1 cellular context compared by ENCODE assay signal in the genomic region with DNA sequence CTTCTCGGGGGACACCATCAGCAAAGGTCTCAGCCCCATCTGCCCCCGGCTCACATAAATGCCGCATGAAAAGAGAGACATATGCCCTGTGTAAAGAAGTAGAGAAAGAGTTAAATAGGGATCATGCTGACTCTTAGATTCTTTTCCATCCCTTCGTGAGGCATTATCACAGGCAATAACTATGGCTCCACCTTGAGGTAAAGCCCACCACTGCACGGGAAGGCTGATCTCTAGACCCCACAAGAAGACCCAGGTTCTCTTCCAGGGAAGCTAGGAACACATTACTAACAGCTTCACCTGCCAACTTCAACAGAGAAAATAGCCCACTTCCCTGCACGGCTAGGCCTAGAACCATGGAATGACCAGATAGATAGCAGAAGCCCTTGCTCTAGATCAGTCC.
TF ChIP-seq lines count a peak whose summit lies in the region.

No MANE protein-coding gene starts in this region.

TF ChIP-seq in HepG2, 621 proteins besides CTCF, POLR2A, EP300 and RAD21:
- TF ChIP-seq SALL1 (CRISPR knock-in tag; IDR thresholded peaks at IDR 0.05): no peak
- TF ChIP-seq, protein P1, sequence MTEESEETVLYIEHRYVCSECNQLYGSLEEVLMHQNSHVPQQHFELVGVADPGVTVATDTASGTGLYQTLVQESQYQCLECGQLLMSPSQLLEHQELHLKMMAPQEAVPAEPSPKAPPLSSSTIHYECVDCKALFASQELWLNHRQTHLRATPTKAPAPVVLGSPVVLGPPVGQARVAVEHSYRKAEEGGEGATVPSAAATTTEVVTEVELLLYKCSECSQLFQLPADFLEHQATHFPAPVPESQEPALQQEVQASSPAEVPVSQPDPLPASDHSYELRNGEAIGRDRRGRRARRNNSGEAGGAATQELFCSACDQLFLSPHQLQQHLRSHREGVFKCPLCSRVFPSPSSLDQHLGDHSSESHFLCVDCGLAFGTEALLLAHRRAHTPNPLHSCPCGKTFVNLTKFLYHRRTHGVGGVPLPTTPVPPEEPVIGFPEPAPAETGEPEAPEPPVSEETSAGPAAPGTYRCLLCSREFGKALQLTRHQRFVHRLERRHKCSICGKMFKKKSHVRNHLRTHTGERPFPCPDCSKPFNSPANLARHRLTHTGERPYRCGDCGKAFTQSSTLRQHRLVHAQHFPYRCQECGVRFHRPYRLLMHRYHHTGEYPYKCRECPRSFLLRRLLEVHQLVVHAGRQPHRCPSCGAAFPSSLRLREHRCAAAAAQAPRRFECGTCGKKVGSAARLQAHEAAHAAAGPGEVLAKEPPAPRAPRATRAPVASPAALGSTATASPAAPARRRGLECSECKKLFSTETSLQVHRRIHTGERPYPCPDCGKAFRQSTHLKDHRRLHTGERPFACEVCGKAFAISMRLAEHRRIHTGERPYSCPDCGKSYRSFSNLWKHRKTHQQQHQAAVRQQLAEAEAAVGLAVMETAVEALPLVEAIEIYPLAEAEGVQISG (CRISPR knock-in tag; IDR thresholded peaks at IDR 0.05): no peak
- TF ChIP-seq ZNF652 (CRISPR knock-in tag; IDR thresholded peaks at IDR 0.05; ENCODE audit: borderline replicate concordance, low read depth): peak; percentile 43; the same call in 1 of the 2 replicates
